In the genomic region with DNA sequence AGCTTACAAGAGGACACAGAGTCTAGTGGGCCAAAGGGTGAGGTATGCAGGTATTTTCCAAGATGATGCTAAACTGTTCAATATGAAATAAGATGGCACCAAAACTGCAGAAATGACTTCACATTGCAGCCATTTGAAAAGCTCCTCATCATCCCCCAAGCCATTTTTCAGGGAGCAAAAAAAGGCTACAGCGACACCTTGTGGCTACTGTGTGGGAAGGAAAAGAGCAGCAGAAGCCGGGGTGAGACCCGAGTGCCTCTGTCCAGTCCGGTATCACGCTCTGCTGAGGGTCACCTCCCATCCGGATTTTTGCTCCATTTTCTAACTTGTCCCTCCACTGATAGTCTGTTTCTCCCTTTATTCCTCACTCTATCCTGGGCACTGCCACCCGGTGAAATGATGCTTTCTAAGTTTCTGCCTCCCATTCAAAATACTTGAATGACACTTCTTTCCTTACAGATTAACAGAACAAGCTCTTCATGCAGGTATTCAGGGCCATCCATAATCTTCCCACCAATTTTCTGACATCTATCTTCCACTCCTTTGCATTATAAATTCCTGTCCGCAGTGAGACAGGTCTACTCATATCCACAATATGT, we compare ENCODE assay signal across 9 cellular contexts.
DNase-seq lines count a peak whose midpoint lies in the region; ATAC-seq and TF ChIP-seq lines count a peak whose summit lies in the region.
"Had no signal": no experiment of that assay in that cellular context is flagged by ENCODE, and none has a peak within 500 bp of the region (broad histone marks: within the 10 kb centered on the region; RNA-seq: fewer than 3 reads in every experiment).

No MANE protein-coding gene starts in this region.

- H3K4me3 ChIP-seq in right cardiac atrium (ENCODE audit: low read length): no peak overlapping the region

- intact Hi-C loops in right cardiac atrium (cut with DNase I): no loop called here

- no peaks in the 10 kb centered on the region for H3K9me3 ChIP-seq in right cardiac atrium (ENCODE audit: control insufficient read depth, low read length)
- H3K9me3 ChIP-seq: neutrophil had no signal

- H3K4me1 ChIP-seq in right cardiac atrium (ENCODE audit: control insufficient read depth, insufficient read depth, low read length): no peaks in the 10 kb centered on the region

- no peak overlapping the region for H3K27ac ChIP-seq in right cardiac atrium (ENCODE audit: low read length)
- H3K27ac ChIP-seq: neutrophil had no signal

- no peaks in the 10 kb centered on the region for H3K9me3 Mint-ChIP-seq in activated naive CD4-positive, alpha-beta T cell treated with anti-CD3 and anti-CD28 coated beads, Interleukin-2, amount 50 U/mL, for 72 hours

- H3K27ac Mint-ChIP-seq in activated naive CD4-positive, alpha-beta T cell treated with anti-CD3 and anti-CD28 coated beads, Interleukin-2, amount 50 U/mL, for 72 hours: no peak overlapping the region

- no peaks in the 10 kb centered on the region for H3K27me3 ChIP-seq in right cardiac atrium (ENCODE audit: control insufficient read depth, insufficient read depth)

- TF ChIP-seq CTCF in AG09319 (IDR thresholded peaks at IDR 0.05; ENCODE audit: low read depth, low read length) (peak; percentile 80), GM12874 (IDR thresholded peaks at IDR 0.05; ENCODE audit: insufficient read depth, low read depth, low read length) (peak; percentile 74)

- no peak for DNase-seq in AG09319 (ENCODE audit: extremely low read depth, low read depth)
- DNase-seq in NCI-H1694 treated with DMSO at 0.1 percent for 48 hours (lab: John Stamatoyannopoulos, UW): peak; percentile 5
- DNase-seq in activated naive CD4-positive, alpha-beta T cell treated with anti-CD3 and anti-CD28 coated beads, Interleukin-2, amount 50 U/mL, for 72 hours (ENCODE audit: low spot score in 2 of 2): peak in 1 of 2 donors; percentile 61
- DNase-seq in right cardiac atrium: peak; percentile 21 to 49 (median 35)
- DNase-seq in stimulated activated CD4-positive, alpha-beta T cell treated with anti-CD3 and anti-CD28 coated beads, Interleukin-12 subunit alpha, Interleukin-12 subunit beta, amount 100 ng/mL, for 24 hours (ENCODE audit: low read depth in 2 of 2): peak; percentile 2 to 22
- DNase-seq in central memory CD4-positive, alpha-beta T cell: no peak

- WGBS in right cardiac atrium: 18% methylated on average over 8 of the region's 8 CpGs

- peak; percentile 81 for ATAC-seq in HG02623 (IDR thresholded peaks at IDR 0.05; ENCODE audit: unreplicated experiment)
- peak; percentile 24 to 59 for ATAC-seq in activated naive CD4-positive, alpha-beta T cell treated with anti-CD3 and anti-CD28 coated beads, Interleukin-2, amount 50 U/mL, for 72 hours
- peak; percentile 54 to 71 for ATAC-seq in right cardiac atrium

- H3K36me3 Mint-ChIP-seq in activated naive CD4-positive, alpha-beta T cell treated with anti-CD3 and anti-CD28 coated beads, Interleukin-2, amount 50 U/mL, for 72 hours: no peaks in the 10 kb centered on the region

Comparison
In these comparisons a context has a peak if more than half of its experiments do, and no peak if none do; other contexts are left out.
1. DNase-seq: peak in NCI-H1694 treated with DMSO at 0.1 percent for 48 hours (single experiment), right cardiac atrium (3 of 3) and stimulated activated CD4-positive, alpha-beta T cell treated with anti-CD3 and anti-CD28 coated beads, Interleukin-12 subunit alpha, Interleukin-12 subunit beta, amount 100 ng/mL, for 24 hours (2 of 2); none in AG09319 (single experiment) and central memory CD4-positive, alpha-beta T cell (single experiment).
2. Peak in every context shown above with its lines, with median percentiles within 50 percentile points of each other: ATAC-seq.